1 cellular context compared by ENCODE assay signal in the genomic region with DNA sequence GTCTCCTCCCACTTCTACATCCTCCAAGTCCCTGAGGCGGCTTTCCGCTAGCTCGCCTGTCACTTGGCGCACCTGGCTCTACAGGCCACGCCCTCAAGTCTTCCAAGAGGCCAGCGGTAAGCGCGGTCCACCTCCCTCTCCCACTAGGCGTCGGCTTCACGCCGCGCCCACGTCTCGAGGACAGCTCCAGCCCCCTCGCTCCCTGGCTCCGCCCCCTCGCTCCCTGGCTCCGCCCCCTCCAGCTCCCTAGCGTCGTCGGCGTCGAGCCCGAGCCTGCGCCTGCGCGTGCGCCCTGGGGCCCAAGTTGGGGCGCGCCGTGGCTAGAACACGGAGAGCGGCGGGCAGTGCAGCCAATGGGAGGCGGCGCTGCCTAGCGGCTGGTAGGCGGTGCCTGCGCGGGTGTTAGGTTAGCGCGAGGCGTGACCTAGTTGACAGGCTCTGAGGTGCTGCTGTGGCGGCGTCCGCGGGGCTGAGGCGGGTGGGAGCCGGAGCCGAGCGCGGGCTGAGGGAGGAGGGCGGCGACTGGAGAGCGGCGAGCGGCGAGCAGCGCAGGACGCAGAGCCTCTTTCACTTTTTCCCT.
TF ChIP-seq lines count a peak whose summit lies in the region.

A gene (plus strand): TSS at position 431 of the 580 bp plus-strand sequence.

TF ChIP-seq in HepG2, 621 proteins besides CTCF, POLR2A, EP300 and RAD21 (continued from another document and continues in another):
- TF ChIP-seq, protein P1, sequence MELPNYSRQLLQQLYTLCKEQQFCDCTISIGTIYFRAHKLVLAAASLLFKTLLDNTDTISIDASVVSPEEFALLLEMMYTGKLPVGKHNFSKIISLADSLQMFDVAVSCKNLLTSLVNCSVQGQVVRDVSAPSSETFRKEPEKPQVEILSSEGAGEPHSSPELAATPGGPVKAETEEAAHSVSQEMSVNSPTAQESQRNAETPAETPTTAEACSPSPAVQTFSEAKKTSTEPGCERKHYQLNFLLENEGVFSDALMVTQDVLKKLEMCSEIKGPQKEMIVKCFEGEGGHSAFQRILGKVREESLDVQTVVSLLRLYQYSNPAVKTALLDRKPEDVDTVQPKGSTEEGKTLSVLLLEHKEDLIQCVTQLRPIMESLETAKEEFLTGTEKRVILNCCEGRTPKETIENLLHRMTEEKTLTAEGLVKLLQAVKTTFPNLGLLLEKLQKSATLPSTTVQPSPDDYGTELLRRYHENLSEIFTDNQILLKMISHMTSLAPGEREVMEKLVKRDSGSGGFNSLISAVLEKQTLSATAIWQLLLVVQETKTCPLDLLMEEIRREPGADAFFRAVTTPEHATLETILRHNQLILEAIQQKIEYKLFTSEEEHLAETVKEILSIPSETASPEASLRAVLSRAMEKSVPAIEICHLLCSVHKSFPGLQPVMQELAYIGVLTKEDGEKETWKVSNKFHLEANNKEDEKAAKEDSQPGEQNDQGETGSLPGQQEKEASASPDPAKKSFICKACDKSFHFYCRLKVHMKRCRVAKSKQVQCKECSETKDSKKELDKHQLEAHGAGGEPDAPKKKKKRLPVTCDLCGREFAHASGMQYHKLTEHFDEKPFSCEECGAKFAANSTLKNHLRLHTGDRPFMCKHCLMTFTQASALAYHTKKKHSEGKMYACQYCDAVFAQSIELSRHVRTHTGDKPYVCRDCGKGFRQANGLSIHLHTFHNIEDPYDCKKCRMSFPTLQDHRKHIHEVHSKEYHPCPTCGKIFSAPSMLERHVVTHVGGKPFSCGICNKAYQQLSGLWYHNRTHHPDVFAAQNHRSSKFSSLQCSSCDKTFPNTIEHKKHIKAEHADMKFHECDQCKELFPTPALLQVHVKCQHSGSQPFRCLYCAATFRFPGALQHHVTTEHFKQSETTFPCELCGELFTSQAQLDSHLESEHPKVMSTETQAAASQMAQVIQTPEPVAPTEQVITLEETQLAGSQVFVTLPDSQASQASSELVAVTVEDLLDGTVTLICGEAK (IDR thresholded peaks at IDR 0.05) = no peak
- TF ChIP-seq, protein P1 (CRISPR knock-in tag; IDR thresholded peaks at IDR 0.05) = peak; percentile 52; the same call in 1 of the 2 replicates
- TF ChIP-seq MTA1 (CRISPR knock-in tag; IDR thresholded peaks at IDR 0.05; ENCODE audit: borderline replicate concordance) = peak; percentile 65; the same call in 1 of the 2 replicates
- peak; percentile 89 for TF ChIP-seq BORCS8-MEF2B (CRISPR knock-in tag; IDR thresholded peaks at IDR 0.05)
- TF ChIP-seq ZNF34 (CRISPR knock-in tag; IDR thresholded peaks at IDR 0.05; ENCODE audit: borderline replicate concordance) = 0 out of 2 replicates have a peak, but pooled peaks have one; percentile 42
- TF ChIP-seq MEIS2 (CRISPR knock-in tag; IDR thresholded peaks at IDR 0.05) = no peak; the same call in 1 of the 2 replicates
- no peak for TF ChIP-seq ZNF850 (CRISPR knock-in tag; conservative IDR thresholded peaks at IDR 0.05)
- TF ChIP-seq KDM2A (CRISPR knock-in tag; IDR thresholded peaks at IDR 0.05; ENCODE audit: borderline replicate concordance, low read depth) = no peak
- TF ChIP-seq, protein P2, sequence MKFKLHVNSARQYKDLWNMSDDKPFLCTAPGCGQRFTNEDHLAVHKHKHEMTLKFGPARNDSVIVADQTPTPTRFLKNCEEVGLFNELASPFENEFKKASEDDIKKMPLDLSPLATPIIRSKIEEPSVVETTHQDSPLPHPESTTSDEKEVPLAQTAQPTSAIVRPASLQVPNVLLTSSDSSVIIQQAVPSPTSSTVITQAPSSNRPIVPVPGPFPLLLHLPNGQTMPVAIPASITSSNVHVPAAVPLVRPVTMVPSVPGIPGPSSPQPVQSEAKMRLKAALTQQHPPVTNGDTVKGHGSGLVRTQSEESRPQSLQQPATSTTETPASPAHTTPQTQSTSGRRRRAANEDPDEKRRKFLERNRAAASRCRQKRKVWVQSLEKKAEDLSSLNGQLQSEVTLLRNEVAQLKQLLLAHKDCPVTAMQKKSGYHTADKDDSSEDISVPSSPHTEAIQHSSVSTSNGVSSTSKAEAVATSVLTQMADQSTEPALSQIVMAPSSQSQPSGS (CRISPR knock-in tag; IDR thresholded peaks at IDR 0.05) = no peak
- TF ChIP-seq, protein P3, sequence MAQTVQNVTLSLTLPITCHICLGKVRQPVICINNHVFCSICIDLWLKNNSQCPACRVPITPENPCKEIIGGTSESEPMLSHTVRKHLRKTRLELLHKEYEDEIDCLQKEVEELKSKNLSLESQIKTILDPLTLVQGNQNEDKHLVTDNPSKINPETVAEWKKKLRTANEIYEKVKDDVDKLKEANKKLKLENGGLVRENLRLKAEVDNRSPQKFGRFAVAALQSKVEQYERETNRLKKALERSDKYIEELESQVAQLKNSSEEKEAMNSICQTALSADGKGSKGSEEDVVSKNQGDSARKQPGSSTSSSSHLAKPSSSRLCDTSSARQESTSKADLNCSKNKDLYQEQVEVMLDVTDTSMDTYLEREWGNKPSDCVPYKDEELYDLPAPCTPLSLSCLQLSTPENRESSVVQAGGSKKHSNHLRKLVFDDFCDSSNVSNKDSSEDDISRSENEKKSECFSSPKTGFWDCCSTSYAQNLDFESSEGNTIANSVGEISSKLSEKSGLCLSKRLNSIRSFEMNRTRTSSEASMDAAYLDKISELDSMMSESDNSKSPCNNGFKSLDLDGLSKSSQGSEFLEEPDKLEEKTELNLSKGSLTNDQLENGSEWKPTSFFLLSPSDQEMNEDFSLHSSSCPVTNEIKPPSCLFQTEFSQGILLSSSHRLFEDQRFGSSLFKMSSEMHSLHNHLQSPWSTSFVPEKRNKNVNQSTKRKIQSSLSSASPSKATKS (CRISPR knock-in tag; IDR thresholded peaks at IDR 0.05) = no peak
- no peak for TF ChIP-seq ATF7 (IDR thresholded peaks at IDR 0.05)
- TF ChIP-seq ATF7 (CRISPR knock-in tag; IDR thresholded peaks at IDR 0.05) = no peak
- TF ChIP-seq ZSCAN21 (CRISPR knock-in tag; IDR thresholded peaks at IDR 0.05; ENCODE audit: borderline replicate concordance) = no peak
- TF ChIP-seq, protein P4, sequence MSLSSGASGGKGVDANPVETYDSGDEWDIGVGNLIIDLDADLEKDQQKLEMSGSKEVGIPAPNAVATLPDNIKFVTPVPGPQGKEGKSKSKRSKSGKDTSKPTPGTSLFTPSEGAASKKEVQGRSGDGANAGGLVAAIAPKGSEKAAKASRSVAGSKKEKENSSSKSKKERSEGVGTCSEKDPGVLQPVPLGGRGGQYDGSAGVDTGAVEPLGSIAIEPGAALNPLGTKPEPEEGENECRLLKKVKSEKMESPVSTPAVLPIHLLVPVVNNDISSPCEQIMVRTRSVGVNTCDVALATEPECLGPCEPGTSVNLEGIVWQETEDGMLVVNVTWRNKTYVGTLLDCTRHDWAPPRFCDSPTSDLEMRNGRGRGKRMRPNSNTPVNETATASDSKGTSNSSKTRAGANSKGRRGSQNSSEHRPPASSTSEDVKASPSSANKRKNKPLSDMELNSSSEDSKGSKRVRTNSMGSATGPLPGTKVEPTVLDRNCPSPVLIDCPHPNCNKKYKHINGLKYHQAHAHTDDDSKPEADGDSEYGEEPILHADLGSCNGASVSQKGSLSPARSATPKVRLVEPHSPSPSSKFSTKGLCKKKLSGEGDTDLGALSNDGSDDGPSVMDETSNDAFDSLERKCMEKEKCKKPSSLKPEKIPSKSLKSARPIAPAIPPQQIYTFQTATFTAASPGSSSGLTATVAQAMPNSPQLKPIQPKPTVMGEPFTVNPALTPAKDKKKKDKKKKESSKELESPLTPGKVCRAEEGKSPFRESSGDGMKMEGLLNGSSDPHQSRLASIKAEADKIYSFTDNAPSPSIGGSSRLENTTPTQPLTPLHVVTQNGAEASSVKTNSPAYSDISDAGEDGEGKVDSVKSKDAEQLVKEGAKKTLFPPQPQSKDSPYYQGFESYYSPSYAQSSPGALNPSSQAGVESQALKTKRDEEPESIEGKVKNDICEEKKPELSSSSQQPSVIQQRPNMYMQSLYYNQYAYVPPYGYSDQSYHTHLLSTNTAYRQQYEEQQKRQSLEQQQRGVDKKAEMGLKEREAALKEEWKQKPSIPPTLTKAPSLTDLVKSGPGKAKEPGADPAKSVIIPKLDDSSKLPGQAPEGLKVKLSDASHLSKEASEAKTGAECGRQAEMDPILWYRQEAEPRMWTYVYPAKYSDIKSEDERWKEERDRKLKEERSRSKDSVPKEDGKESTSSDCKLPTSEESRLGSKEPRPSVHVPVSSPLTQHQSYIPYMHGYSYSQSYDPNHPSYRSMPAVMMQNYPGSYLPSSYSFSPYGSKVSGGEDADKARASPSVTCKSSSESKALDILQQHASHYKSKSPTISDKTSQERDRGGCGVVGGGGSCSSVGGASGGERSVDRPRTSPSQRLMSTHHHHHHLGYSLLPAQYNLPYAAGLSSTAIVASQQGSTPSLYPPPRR (CRISPR knock-in tag; IDR thresholded peaks at IDR 0.05; ENCODE audit: borderline replicate concordance) = no peak
- TF ChIP-seq, protein P5, sequence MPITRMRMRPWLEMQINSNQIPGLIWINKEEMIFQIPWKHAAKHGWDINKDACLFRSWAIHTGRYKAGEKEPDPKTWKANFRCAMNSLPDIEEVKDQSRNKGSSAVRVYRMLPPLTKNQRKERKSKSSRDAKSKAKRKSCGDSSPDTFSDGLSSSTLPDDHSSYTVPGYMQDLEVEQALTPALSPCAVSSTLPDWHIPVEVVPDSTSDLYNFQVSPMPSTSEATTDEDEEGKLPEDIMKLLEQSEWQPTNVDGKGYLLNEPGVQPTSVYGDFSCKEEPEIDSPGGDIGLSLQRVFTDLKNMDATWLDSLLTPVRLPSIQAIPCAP (CRISPR knock-in tag; IDR thresholded peaks at IDR 0.05; ENCODE audit: low read depth) = no peak
- TF ChIP-seq, protein P6, sequence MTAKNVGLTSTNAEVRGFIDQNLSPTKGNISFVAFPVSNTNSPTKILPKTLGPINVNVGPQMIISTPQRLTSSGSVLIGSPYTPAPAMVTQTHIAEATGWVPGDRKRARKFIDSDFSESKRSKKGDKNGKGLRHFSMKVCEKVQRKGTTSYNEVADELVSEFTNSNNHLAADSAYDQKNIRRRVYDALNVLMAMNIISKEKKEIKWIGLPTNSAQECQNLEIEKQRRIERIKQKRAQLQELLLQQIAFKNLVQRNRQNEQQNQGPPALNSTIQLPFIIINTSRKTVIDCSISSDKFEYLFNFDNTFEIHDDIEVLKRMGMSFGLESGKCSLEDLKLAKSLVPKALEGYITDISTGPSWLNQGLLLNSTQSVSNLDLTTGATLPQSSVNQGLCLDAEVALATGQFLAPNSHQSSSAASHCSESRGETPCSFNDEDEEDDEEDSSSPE (CRISPR knock-in tag; IDR thresholded peaks at IDR 0.05) = peak; percentile 63; the same call in 1 of the 2 replicates
- TF ChIP-seq ZNF747 (CRISPR knock-in tag; IDR thresholded peaks at IDR 0.05; ENCODE audit: borderline replicate concordance) = no peak
- TF ChIP-seq ZNF567 (CRISPR knock-in tag; IDR thresholded peaks at IDR 0.05; ENCODE audit: borderline replicate concordance) = no peak; the same call in 1 of the 2 replicates
- TF ChIP-seq MXD4 (CRISPR knock-in tag; IDR thresholded peaks at IDR 0.05) = no peak
- no peak for TF ChIP-seq ZNF282 (IDR thresholded peaks at IDR 0.05; ENCODE audit: partially characterized antibody)
- no peak for TF ChIP-seq MTA3 (CRISPR knock-in tag; IDR thresholded peaks at IDR 0.05)
- TF ChIP-seq, protein P7, sequence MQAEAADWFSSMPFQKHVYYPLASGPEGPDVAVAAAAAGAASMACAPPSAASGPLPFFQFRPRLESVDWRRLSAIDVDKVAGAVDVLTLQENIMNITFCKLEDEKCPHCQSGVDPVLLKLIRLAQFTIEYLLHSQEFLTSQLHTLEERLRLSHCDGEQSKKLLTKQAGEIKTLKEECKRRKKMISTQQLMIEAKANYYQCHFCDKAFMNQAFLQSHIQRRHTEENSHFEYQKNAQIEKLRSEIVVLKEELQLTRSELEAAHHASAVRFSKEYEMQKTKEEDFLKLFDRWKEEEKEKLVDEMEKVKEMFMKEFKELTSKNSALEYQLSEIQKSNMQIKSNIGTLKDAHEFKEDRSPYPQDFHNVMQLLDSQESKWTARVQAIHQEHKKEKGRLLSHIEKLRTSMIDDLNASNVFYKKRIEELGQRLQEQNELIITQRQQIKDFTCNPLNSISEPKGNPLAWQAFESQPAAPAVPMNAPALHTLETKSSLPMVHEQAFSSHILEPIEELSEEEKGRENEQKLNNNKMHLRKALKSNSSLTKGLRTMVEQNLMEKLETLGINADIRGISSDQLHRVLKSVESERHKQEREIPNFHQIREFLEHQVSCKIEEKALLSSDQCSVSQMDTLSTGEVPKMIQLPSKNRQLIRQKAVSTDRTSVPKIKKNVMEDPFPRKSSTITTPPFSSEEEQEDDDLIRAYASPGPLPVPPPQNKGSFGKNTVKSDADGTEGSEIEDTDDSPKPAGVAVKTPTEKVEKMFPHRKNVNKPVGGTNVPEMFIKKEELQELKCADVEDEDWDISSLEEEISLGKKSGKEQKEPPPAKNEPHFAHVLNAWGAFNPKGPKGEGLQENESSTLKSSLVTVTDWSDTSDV (CRISPR knock-in tag; IDR thresholded peaks at IDR 0.05) = peak; percentile 32; the same call in 1 of the 2 replicates
- TF ChIP-seq HES4 (CRISPR knock-in tag; IDR thresholded peaks at IDR 0.05; ENCODE audit: borderline replicate concordance) = peak; percentile 80; the same call in 1 of the 2 replicates
- TF ChIP-seq, protein P8, sequence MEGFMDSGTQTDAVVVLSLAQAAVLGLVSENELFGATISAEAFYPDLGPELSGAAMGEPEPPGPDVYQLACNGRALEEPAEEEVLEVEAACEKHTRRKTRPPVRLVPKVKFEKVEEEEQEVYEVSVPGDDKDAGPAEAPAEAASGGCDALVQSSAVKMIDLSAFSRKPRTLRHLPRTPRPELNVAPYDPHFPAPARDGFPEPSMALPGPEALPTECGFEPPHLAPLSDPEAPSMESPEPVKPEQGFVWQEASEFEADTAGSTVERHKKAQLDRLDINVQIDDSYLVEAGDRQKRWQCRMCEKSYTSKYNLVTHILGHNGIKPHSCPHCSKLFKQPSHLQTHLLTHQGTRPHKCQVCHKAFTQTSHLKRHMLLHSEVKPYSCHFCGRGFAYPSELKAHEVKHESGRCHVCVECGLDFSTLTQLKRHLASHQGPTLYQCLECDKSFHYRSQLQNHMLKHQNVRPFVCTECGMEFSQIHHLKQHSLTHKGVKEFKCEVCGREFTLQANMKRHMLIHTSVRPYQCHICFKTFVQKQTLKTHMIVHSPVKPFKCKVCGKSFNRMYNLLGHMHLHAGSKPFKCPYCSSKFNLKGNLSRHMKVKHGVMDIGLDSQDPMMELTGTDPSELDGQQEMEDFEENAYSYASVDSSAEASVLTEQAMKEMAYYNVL (CRISPR knock-in tag; IDR thresholded peaks at IDR 0.05; ENCODE audit: borderline replicate concordance) = no peak
